26 cellular contexts compared by ENCODE assay signal in genomic region chr12:68776976-68777610, GRCh38.
"Had no signal": no experiment of that assay in that cellular context is flagged by ENCODE, and none has a peak within 500 bp of the region (broad histone marks: within the 10 kb centered on the region; RNA-seq: fewer than 3 reads in every experiment).

No MANE protein-coding gene starts in this region.

- H3K27me3 Mint-ChIP-seq: activated B cell treated with CpG ODN at 0.5 μM for 24 hours; activated CD8-positive, alpha-beta memory T cell treated with anti-CD3 and anti-CD28 coated beads, Interleukin-2, amount 10 ng/mL, durations not matched to agents 7 days and 5 days; activated naive CD4-positive, alpha-beta T cell treated with anti-CD3 and anti-CD28 coated beads, Interleukin-2, amount 50 U/mL, for 24 hours; activated naive CD8-positive, alpha-beta T cell treated with anti-CD3 and anti-CD28 coated beads, Interleukin-2, amount 50 U/mL, for 24 hours; central memory CD8-positive, alpha-beta T cell; dendritic cell treated with granulocyte-macrophage colony-stimulating factor and Interleukin-4, amounts not matched to agents 40 ng/mL and 50 ng/mL, for 4 days; naive thymus-derived CD4-positive, alpha-beta T cell; stimulated activated naive B cell treated with anti-CD40 and anti-IgM and Interleukin-4, amounts not matched to agents 10 μg/mL and 1 μg/mL and 100 μg/mL, for 72 hours; T-helper 17 cell had no signal

- H3K4me3 ChIP-seq: breast epithelium, esophagus squamous epithelium, left ventricle myocardium inferior, lung, psoas muscle, stomach, thyroid gland, upper lobe of right lung had no signal

- H2AFZ ChIP-seq: parathyroid adenoma had no signal

- H3K9me3 ChIP-seq: breast epithelium, esophagus squamous epithelium, left ventricle myocardium inferior, psoas muscle, stomach, thyroid gland, upper lobe of right lung had no signal

- ATAC-seq: activated CD8-positive, alpha-beta memory T cell treated with anti-CD3 and anti-CD28 coated beads, Interleukin-2, amount 10 ng/mL, durations not matched to agents 7 days and 5 days; activated CD8-positive, alpha-beta T cell treated with anti-CD3 and anti-CD28 coated beads, Interleukin-2, amount 10 ng/mL, durations not matched to agents 7 days and 5 days; activated naive CD8-positive, alpha-beta T cell treated with anti-CD3 and anti-CD28 coated beads, Interleukin-2, amount 50 U/mL, for 24 hours; naive thymus-derived CD4-positive, alpha-beta T cell; stimulated activated naive B cell treated with anti-CD40 and anti-IgM and Interleukin-4, amounts not matched to agents 10 μg/mL and 1 μg/mL and 100 μg/mL, for 72 hours; T-helper 17 cell; upper lobe of right lung had no signal

- H3K27ac ChIP-seq: breast epithelium, esophagus squamous epithelium, left ventricle myocardium inferior, parathyroid adenoma, psoas muscle, stomach, thyroid gland, upper lobe of right lung had no signal

- H3K36me3 ChIP-seq: breast epithelium, esophagus squamous epithelium, left ventricle myocardium inferior, stomach, thyroid gland, upper lobe of right lung had no signal

- H3K9me3 Mint-ChIP-seq: activated B cell treated with CpG ODN at 0.5 μM for 24 hours; activated naive CD4-positive, alpha-beta T cell treated with anti-CD3 and anti-CD28 coated beads, Interleukin-2, amount 50 U/mL, for 24 hours; activated naive CD8-positive, alpha-beta T cell treated with anti-CD3 and anti-CD28 coated beads, Interleukin-2, amount 50 U/mL, for 24 hours; activated T-helper 2 cell treated with anti-CD3 and anti-CD28 coated beads, Interferon-gamma antibody, Interleukin-2, Interleukin-4, amounts not matched to agents 10 μg/mL and 5 μg/mL and 100 μg/mL, durations not matched to agents 14 hours and 24 hours and 36 hours; central memory CD8-positive, alpha-beta T cell; dendritic cell treated with granulocyte-macrophage colony-stimulating factor and Interleukin-4, amounts not matched to agents 40 ng/mL and 50 ng/mL, for 4 days; naive thymus-derived CD4-positive, alpha-beta T cell; neural crest cell; stimulated activated naive B cell treated with anti-CD40 and anti-IgM and Interleukin-4, amounts not matched to agents 10 μg/mL and 1 μg/mL and 100 μg/mL, for 72 hours had no signal

- H3K9ac ChIP-seq: parathyroid adenoma had no signal

- H3K4me1 ChIP-seq: breast epithelium, left ventricle myocardium inferior, parathyroid adenoma, psoas muscle, stomach, thyroid gland, upper lobe of right lung had no signal

- DNase-seq: activated B cell treated with CpG ODN at 0.5 μM for 24 hours; activated CD8-positive, alpha-beta memory T cell treated with anti-CD3 and anti-CD28 coated beads, Interleukin-2, amount 10 ng/mL, durations not matched to agents 7 days and 5 days; activated CD8-positive, alpha-beta T cell treated with anti-CD3 and anti-CD28 coated beads, Interleukin-2, amount 10 ng/mL, durations not matched to agents 7 days and 5 days; activated naive CD8-positive, alpha-beta T cell treated with anti-CD3 and anti-CD28 coated beads, Interleukin-2, amount 50 U/mL, for 24 hours; activated T-cell treated with anti-CD3 and anti-CD28 coated beads, Interleukin-2, amount 50 U/mL, for 48 hours; esophagus squamous epithelium; left ventricle myocardium inferior; naive thymus-derived CD4-positive, alpha-beta T cell; nucleus accumbens; psoas muscle; stimulated activated CD4-positive, alpha-beta T cell treated with anti-CD3 and anti-CD28 coated beads, Interleukin-15, amount 100 ng/mL, for 24 hours; stimulated activated CD4-positive, alpha-beta T cell treated with anti-CD3 and anti-CD28 coated beads, Interleukin-2, amount 100 ng/mL, for 24 hours; stimulated activated naive B cell treated with anti-CD40 and anti-IgM and Interleukin-4, amounts not matched to agents 10 μg/mL and 1 μg/mL and 100 μg/mL, for 72 hours; stomach; T-helper 17 cell; T1000; thyroid gland; upper lobe of right lung had no signal

- H3K27me3 ChIP-seq: breast epithelium, esophagus squamous epithelium, stomach, thyroid gland, upper lobe of right lung had no signal

- H3K27ac Mint-ChIP-seq: activated B cell treated with CpG ODN at 0.5 μM for 24 hours; activated CD8-positive, alpha-beta memory T cell treated with anti-CD3 and anti-CD28 coated beads, Interleukin-2, amount 10 ng/mL, durations not matched to agents 7 days and 5 days; activated CD8-positive, alpha-beta T cell treated with anti-CD3 and anti-CD28 coated beads, Interleukin-2, amount 10 ng/mL, durations not matched to agents 7 days and 5 days; activated naive CD4-positive, alpha-beta T cell treated with anti-CD3 and anti-CD28 coated beads, Interleukin-2, amount 50 U/mL, for 24 hours; activated naive CD8-positive, alpha-beta T cell treated with anti-CD3 and anti-CD28 coated beads, Interleukin-2, amount 50 U/mL, for 24 hours; activated T-helper 2 cell treated with anti-CD3 and anti-CD28 coated beads, Interferon-gamma antibody, Interleukin-2, Interleukin-4, amounts not matched to agents 10 μg/mL and 5 μg/mL and 100 μg/mL, durations not matched to agents 14 hours and 24 hours and 36 hours; dendritic cell treated with granulocyte-macrophage colony-stimulating factor and Interleukin-4, amounts not matched to agents 40 ng/mL and 50 ng/mL, for 4 days; stimulated activated naive B cell treated with anti-CD40 and anti-IgM and Interleukin-4, amounts not matched to agents 10 μg/mL and 1 μg/mL and 100 μg/mL, for 72 hours; T-helper 17 cell had no signal

- H3K4me3 Mint-ChIP-seq: activated B cell treated with CpG ODN at 0.5 μM for 24 hours; activated CD8-positive, alpha-beta memory T cell treated with anti-CD3 and anti-CD28 coated beads, Interleukin-2, amount 10 ng/mL, durations not matched to agents 7 days and 5 days; activated CD8-positive, alpha-beta T cell treated with anti-CD3 and anti-CD28 coated beads, Interleukin-2, amount 10 ng/mL, durations not matched to agents 7 days and 5 days; activated naive CD4-positive, alpha-beta T cell treated with anti-CD3 and anti-CD28 coated beads, Interleukin-2, amount 50 U/mL, for 24 hours; activated naive CD8-positive, alpha-beta T cell treated with anti-CD3 and anti-CD28 coated beads, Interleukin-2, amount 50 U/mL, for 24 hours; central memory CD8-positive, alpha-beta T cell; dendritic cell treated with granulocyte-macrophage colony-stimulating factor and Interleukin-4, amounts not matched to agents 40 ng/mL and 50 ng/mL, for 4 days; naive thymus-derived CD4-positive, alpha-beta T cell; neural crest cell; stimulated activated naive B cell treated with anti-CD40 and anti-IgM and Interleukin-4, amounts not matched to agents 10 μg/mL and 1 μg/mL and 100 μg/mL, for 72 hours; T-helper 17 cell had no signal

- H3K79me2 ChIP-seq: parathyroid adenoma had no signal
